In genomic region chr22:25770333-25770732, GRCh38 we compare ENCODE assay signal across 22 cellular contexts. TPM values are rescaled to one million over a fixed set of nuclear protein-coding genes. Genes with fewer than 3 reads are reported as not detected.
A peak's percentile ranks its signal among the peaks of the same experiment; 100 is the strongest.
DNase-seq lines count a peak whose midpoint lies in the region; ATAC-seq, FAIRE-seq and TF ChIP-seq lines count a peak whose summit lies in the region.
"Had no signal": no experiment of that assay in that cellular context is flagged by ENCODE, and none has a peak within 500 bp of the region (broad histone marks: within the 10 kb centered on the region; RNA-seq: fewer than 3 reads in every experiment).

No MANE protein-coding gene starts in this region.

- H3K27me3 ChIP-seq in bronchial epithelial cell (ENCODE audit: control insufficient read depth, insufficient read depth, low read length) (no peaks in the 10 kb centered on the region), Peyer's patch (no peaks in the 10 kb centered on the region)
- H3K27me3 ChIP-seq: BLaER1 had no signal

- H3K27ac ChIP-seq in HEK293 (ENCODE audit: extremely low read depth, low read depth, low read length): no peak overlapping the region
- no peak overlapping the region for H3K27ac ChIP-seq in Peyer's patch
- H3K27ac ChIP-seq: BLaER1, HL-60 had no signal

- peaks cover 42% of the 10 kb centered on the region for H3K36me3 Mint-ChIP-seq in activated CD4-positive, alpha-beta T cell treated with anti-CD3 and anti-CD28 coated beads, Interleukin-2, amount 10 ng/mL, durations not matched to agents 7 days and 5 days (ENCODE audit: low read depth)
- H3K36me3 Mint-ChIP-seq in activated CD8-positive, alpha-beta T cell treated with anti-CD3 and anti-CD28 coated beads for 36 hours (ENCODE audit: low read depth): peaks cover 8% of the 10 kb centered on the region
- H3K36me3 Mint-ChIP-seq: CD14-positive monocyte had no signal

- H3K27ac Mint-ChIP-seq in activated CD4-positive, alpha-beta T cell treated with anti-CD3 and anti-CD28 coated beads, Interleukin-2, amount 10 ng/mL, durations not matched to agents 7 days and 5 days: peak overlapping the region; percentile 28
- H3K27ac Mint-ChIP-seq in activated CD8-positive, alpha-beta T cell treated with anti-CD3 and anti-CD28 coated beads for 36 hours: peak overlapping the region; percentile 69
- H3K27ac Mint-ChIP-seq: CD14-positive monocyte; CD4-positive, alpha-beta memory T cell; GM23338; HFFc6 had no signal

- H3K4me3 Mint-ChIP-seq in activated CD4-positive, alpha-beta T cell treated with anti-CD3 and anti-CD28 coated beads, Interleukin-2, amount 10 ng/mL, durations not matched to agents 7 days and 5 days: no peak overlapping the region
- H3K4me3 Mint-ChIP-seq in activated CD8-positive, alpha-beta T cell treated with anti-CD3 and anti-CD28 coated beads for 36 hours: no peak overlapping the region
- H3K4me3 Mint-ChIP-seq: CD4-positive, alpha-beta memory T cell; GM23338; HFFc6 had no signal

- H3K4me1 ChIP-seq in HEK293 (ENCODE audit: control insufficient read depth, insufficient read depth, low read length) (no peaks in the 10 kb centered on the region), Peyer's patch (no peaks in the 10 kb centered on the region)

- H3K4me3 ChIP-seq in HEK293 (ENCODE audit: low read depth, low read length): no peak overlapping the region
- H3K4me3 ChIP-seq in bronchial epithelial cell (ENCODE audit: low read depth, low read length): no peak overlapping the region
- H3K4me3 ChIP-seq in Peyer's patch: no peak overlapping the region
- H3K4me3 ChIP-seq: BLaER1, GM23338 had no signal

- peaks cover 39% of the 10 kb centered on the region for H3K9me3 Mint-ChIP-seq in activated CD4-positive, alpha-beta T cell treated with anti-CD3 and anti-CD28 coated beads, Interleukin-2, amount 10 ng/mL, durations not matched to agents 7 days and 5 days
- H3K9me3 Mint-ChIP-seq in activated CD8-positive, alpha-beta T cell treated with anti-CD3 and anti-CD28 coated beads for 36 hours: peaks cover 19% of the 10 kb centered on the region

- FAIRE-seq in bronchial epithelial cell (lab: Jason Lieb, UNC): peak; percentile 7
- FAIRE-seq: H54 had no signal

- intact Hi-C loops in activated CD8-positive, alpha-beta T cell treated with anti-CD3 and anti-CD28 coated beads for 36 hours (cut with micrococcal nuclease): loop anchor here (5.0 to 10.0 kb wide), 2 partner anchors 66 to 203 kb away; no protein-coding TSS in a partner anchor

- TF ChIP-seq CTCF in HEK293 (tag by site-specific recombination; IDR thresholded peaks at IDR 0.05) (no peak), bronchial epithelial cell (IDR thresholded peaks at IDR 0.05; ENCODE audit: insufficient read depth, low read length, severe bottlenecking) (no peak), Peyer's patch (IDR thresholded peaks at IDR 0.05) (no peak), GM13977 (IDR thresholded peaks at IDR 0.05; ENCODE audit: extremely low read depth, insufficient read depth, missing control alignments) (no peak)
- TF ChIP-seq CTCF in activated CD8-positive, alpha-beta T cell treated with anti-CD3 and anti-CD28 coated beads for 36 hours (IDR thresholded peaks at IDR 0.05): no peak

- no peak for TF ChIP-seq POLR2A in Peyer's patch (IDR thresholded peaks at IDR 0.05)

- ATAC-seq in activated CD8-positive, alpha-beta T cell treated with anti-CD3 and anti-CD28 coated beads for 36 hours: no peak
- no peak for ATAC-seq in HG03520 (IDR thresholded peaks at IDR 0.05; ENCODE audit: unreplicated experiment)
- ATAC-seq: GM23338 had no signal

- DNase-seq in activated CD4-positive, alpha-beta T cell treated with anti-CD3 and anti-CD28 coated beads, Interleukin-2, amount 10 ng/mL, durations not matched to agents 7 days and 5 days: no peak
- DNase-seq in activated CD4-positive, alpha-beta T cell treated with anti-CD3 and anti-CD28 coated beads for 4 hours: no peak
- DNase-seq in activated CD8-positive, alpha-beta T cell treated with anti-CD3 and anti-CD28 coated beads for 36 hours: no peak
- DNase-seq in bronchial epithelial cell (ENCODE audit: low read depth) (no peak), Peyer's patch (no peak), GM13977 (ENCODE audit: low spot score) (no peak)
- DNase-seq: 8988T; CD4-positive, alpha-beta memory T cell; DMS153; DMS79; GDM1; HCEC 1CT; HFFc6 had no signal

- no peaks in the 10 kb centered on the region for H3K27me3 Mint-ChIP-seq in activated CD4-positive, alpha-beta T cell treated with anti-CD3 and anti-CD28 coated beads, Interleukin-2, amount 10 ng/mL, durations not matched to agents 7 days and 5 days
- peaks cover 3% of the 10 kb centered on the region for H3K27me3 Mint-ChIP-seq in activated CD8-positive, alpha-beta T cell treated with anti-CD3 and anti-CD28 coated beads for 36 hours

- POLR2A ChIA-PET in activated CD4-positive, alpha-beta T cell treated with anti-CD3 and anti-CD28 coated beads, Interleukin-2, amount 10 ng/mL, durations not matched to agents 7 days and 5 days (lab: Charles Lee): interaction anchor here (0.6 kb wide), 1 partner anchor 34 kb away, joined by 8 read pairs; no protein-coding TSS in a partner anchor
- POLR2A ChIA-PET in HEK293 (lab: Yijun Ruan, JAX): no interaction called here
- POLR2A ChIA-PET in activated CD8-positive, alpha-beta T cell treated with anti-CD3 and anti-CD28 coated beads for 36 hours (lab: Charles Lee): interaction anchor here (1.2 kb wide), 1 partner anchor 20 kb away, joined by 3 read pairs; no protein-coding TSS in a partner anchor

- H3K9me3 ChIP-seq in HEK293 (ENCODE audit: control insufficient read depth, insufficient read depth, low read depth, low read length) (no peaks in the 10 kb centered on the region), Peyer's patch (peaks cover 0 to 9% (median 3%) of the 10 kb centered on the region in 4 donors)

- peaks cover 44% of the 10 kb centered on the region for H3K4me1 Mint-ChIP-seq in activated CD4-positive, alpha-beta T cell treated with anti-CD3 and anti-CD28 coated beads, Interleukin-2, amount 10 ng/mL, durations not matched to agents 7 days and 5 days
- peaks cover 20% of the 10 kb centered on the region for H3K4me1 Mint-ChIP-seq in activated CD8-positive, alpha-beta T cell treated with anti-CD3 and anti-CD28 coated beads for 36 hours (ENCODE audit: low read depth)
- H3K4me1 Mint-ChIP-seq: GM23338 had no signal

- H3K36me3 ChIP-seq in HEK293 (ENCODE audit: control insufficient read depth in 2 of 2, insufficient read depth in 1 of 2, low read length in 2 of 2) (no peaks in the 10 kb centered on the region), bronchial epithelial cell (ENCODE audit: control insufficient read depth, insufficient read depth, low read length) (no peaks in the 10 kb centered on the region), Peyer's patch (no peaks in the 10 kb centered on the region)
- H3K36me3 ChIP-seq: BLaER1 had no signal

- in situ Hi-C loops in GM13977 (cut with MboI; ENCODE audit: low pct_unique_long_range_greater_than_20kb, low sequenced_read_pairs, unreplicated experiment): loop anchor here (5.0 kb wide), 1 partner anchor 308 kb away; no protein-coding TSS in a partner anchor

- CTCF ChIA-PET in activated CD4-positive, alpha-beta T cell treated with anti-CD3 and anti-CD28 coated beads, Interleukin-2, amount 10 ng/mL, durations not matched to agents 7 days and 5 days (lab: Charles Lee): interaction anchor here (1.2 to 1.4 kb wide), 2 partner anchors 27 to 308 kb away, joined by 3 to 4 read pairs; no protein-coding TSS in a partner anchor
- CTCF ChIA-PET in HEK293 (lab: Yijun Ruan, JAX): interaction anchor here (0.7 to 4.6 kb wide), 3 partner anchors 64 to 534 kb away, joined by 3 to 56 read pairs (median 5); no protein-coding TSS in a partner anchor
- CTCF ChIA-PET in activated CD8-positive, alpha-beta T cell treated with anti-CD3 and anti-CD28 coated beads for 36 hours (lab: Charles Lee): interaction anchor here (0.5 to 3.7 kb wide), 3 partner anchors 68 to 852 kb away, joined by 3 to 29 read pairs (median 4); no protein-coding TSS in a partner anchor

TF ChIP-seq in HEK293, 187 proteins besides CTCF, POLR2A, EP300 and RAD21:
- TF ChIP-seq OSR2 (tag by site-specific recombination; IDR thresholded peaks at IDR 0.05) (no peak), ZNF133 (tag by site-specific recombination; IDR thresholded peaks at IDR 0.05) (no peak), ATF2 (tag by site-specific recombination; IDR thresholded peaks at IDR 0.05; ENCODE audit: low read depth) (no peak), ZNF423 (tag by site-specific recombination; IDR thresholded peaks at IDR 0.05) (no peak), RBAK (tag by site-specific recombination; IDR thresholded peaks at IDR 0.05) (no peak), ZNF510 (tag by site-specific recombination; IDR thresholded peaks at IDR 0.05; ENCODE audit: insufficient replicate concordance) (no peak), ZNF354C (tag by site-specific recombination; IDR thresholded peaks at IDR 0.05; ENCODE audit: borderline replicate concordance, low read depth) (no peak), ZNF624 (tag by site-specific recombination; IDR thresholded peaks at IDR 0.05) (no peak), REPIN1 (tag by site-specific recombination; IDR thresholded peaks at IDR 0.05; ENCODE audit: low read depth) (no peak), GLIS2 (tag by site-specific recombination; IDR thresholded peaks at IDR 0.05) (no peak), ZBTB17 (tag by site-specific recombination; IDR thresholded peaks at IDR 0.05) (peak; percentile 50; the same call in 1 of the 2 replicates), ZNF23 (tag by site-specific recombination; IDR thresholded peaks at IDR 0.05; ENCODE audit: borderline replicate concordance) (peak; percentile 65; the same call in 1 of the 2 replicates)
TF ChIP-seq in HEK293: peak in this region for 2.

RNA-seq across cellular contexts. Expression of gene MYO18B, which starts 28.3 kb away (rescaled TPM):
- 1 to 10 TPM; 2.0 TPM for total RNA-seq in activated CD4-positive, alpha-beta T cell treated with anti-CD3 and anti-CD28 coated beads, Interleukin-2, amount 10 ng/mL, durations not matched to agents 7 days and 5 days
- total RNA-seq in activated CD8-positive, alpha-beta T cell treated with anti-CD3 and anti-CD28 coated beads for 36 hours: 1 to 10 TPM; 1.6 to 1.8 TPM
- total RNA-seq in bronchial epithelial cell (not detected in 2 replicates), Peyer's patch (under 1 TPM in 2 of 4 donors, not detected in 2; 0.28 to 0.83 TPM)
- total RNA-seq: A673, Daoy had no signal
